Comparison of ENCODE assay signal across 8 cellular contexts in the genomic region with DNA sequence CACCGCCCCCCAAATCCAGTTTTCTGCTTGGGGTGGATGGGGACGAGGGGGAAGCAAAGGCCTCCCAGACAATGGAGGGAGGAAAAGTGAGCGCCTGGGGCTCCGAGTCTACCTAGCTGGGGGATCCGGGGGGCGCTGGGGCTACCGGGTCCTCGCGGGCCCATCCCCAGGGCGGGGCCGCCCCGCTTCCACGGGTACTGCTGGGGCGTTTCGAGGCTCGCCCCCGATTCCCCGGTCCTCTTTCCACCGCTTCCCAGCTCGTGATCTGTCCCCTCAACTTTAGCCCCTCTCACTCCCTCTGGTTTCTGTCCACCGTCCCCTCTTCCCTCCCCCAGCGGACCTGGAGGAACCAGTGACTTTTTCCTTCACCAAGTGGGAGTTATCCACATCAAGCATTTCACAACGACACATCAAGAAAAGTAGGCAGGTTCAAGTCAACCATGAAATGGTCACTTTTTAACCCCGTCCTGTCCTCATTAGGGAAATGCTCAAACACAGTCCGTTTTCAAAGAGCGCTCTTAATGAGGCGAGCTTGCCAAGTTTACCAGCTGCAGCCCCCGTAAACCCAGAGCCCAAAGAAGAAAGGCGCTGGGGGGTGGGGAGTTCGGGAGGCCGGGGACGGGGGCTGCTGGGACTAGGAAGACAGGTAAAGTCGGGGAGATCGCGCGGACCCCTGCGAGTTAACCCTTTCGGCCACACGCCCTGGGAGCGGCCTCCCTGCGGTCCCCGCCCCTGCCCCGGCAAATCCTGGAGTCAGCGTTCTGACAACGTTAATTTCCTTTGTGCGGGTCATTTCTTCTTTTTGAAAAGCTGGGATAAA. TPM values are rescaled to one million over a fixed set of nuclear protein-coding genes. Genes with fewer than 3 reads are reported as not detected.
DNase-seq lines count a peak whose midpoint lies in the region; ATAC-seq lines count a peak whose summit lies in the region.

No MANE protein-coding gene starts in this region.

- peak overlapping the region; percentile 63 to 85 for H3K4me3 ChIP-seq in esophagus (ENCODE audit: low read depth in 1 of 2, low read length in 2 of 2)
- H3K4me3 ChIP-seq in muscle layer of duodenum (ENCODE audit: low read depth in 1 of 2, low read length in 2 of 2): peak overlapping the region; percentile 70 to 78

- H3K27ac Mint-ChIP-seq in activated CD8-positive, alpha-beta memory T cell treated with anti-CD3 and anti-CD28 coated beads, Interleukin-2, amount 10 ng/mL, durations not matched to agents 7 days and 5 days: no peak overlapping the region

- peak overlapping the region; percentile 62 for H3K4me3 Mint-ChIP-seq in activated CD8-positive, alpha-beta memory T cell treated with anti-CD3 and anti-CD28 coated beads, Interleukin-2, amount 10 ng/mL, durations not matched to agents 7 days and 5 days

- WGBS in esophagus, 2 donors: 5 to 10% methylated on average over 44 to 46 of the region's 46 CpGs

- peaks cover 0 to 2% of the 10 kb centered on the region in 2 donors for H3K4me1 ChIP-seq in esophagus (ENCODE audit: control insufficient read depth in 2 of 2, insufficient read depth in 2 of 2, low read length in 1 of 2)
- H3K4me1 ChIP-seq in muscle layer of duodenum (ENCODE audit: control insufficient read depth in 1 of 2, insufficient read depth in 2 of 2, low read length in 2 of 2): peaks cover 0 to 31% of the 10 kb centered on the region in 2 donors

- peaks cover 27% of the 10 kb centered on the region for H3K4me1 Mint-ChIP-seq in activated CD8-positive, alpha-beta memory T cell treated with anti-CD3 and anti-CD28 coated beads, Interleukin-2, amount 10 ng/mL, durations not matched to agents 7 days and 5 days

- H3K9me3 ChIP-seq in esophagus (ENCODE audit: control insufficient read depth in 2 of 2, insufficient read depth in 1 of 2, low read depth in 1 of 2, low read length in 1 of 2) (no peaks in the 10 kb centered on the region), muscle layer of duodenum (ENCODE audit: control insufficient read depth in 1 of 2, low read length in 2 of 2) (no peaks in the 10 kb centered on the region)

- H3K27me3 ChIP-seq in esophagus (ENCODE audit: control insufficient read depth in 1 of 2, insufficient read depth in 2 of 2, low read length in 2 of 2): no peaks in the 10 kb centered on the region
- H3K27me3 ChIP-seq in muscle layer of duodenum (ENCODE audit: low read depth, low read length): no peaks in the 10 kb centered on the region

- no peak for DNase-seq in activated CD8-positive, alpha-beta memory T cell treated with anti-CD3 and anti-CD28 coated beads, Interleukin-2, amount 10 ng/mL, durations not matched to agents 7 days and 5 days
- no peak for DNase-seq in activated CD8-positive, alpha-beta memory T cell treated with anti-CD3 and anti-CD28 coated beads, Interleukin-2, amount 50 U/mL, for 4 hours
- DNase-seq in SK-MEL-5 (ENCODE audit: low read depth, low spot score): peak; percentile 28
- no peak for DNase-seq in stimulated activated CD4-positive, alpha-beta T cell treated with anti-CD3 and anti-CD28 coated beads, Interleukin-1b, Interleukin-23, amount 100 ng/mL, for 48 hours

- peaks cover 3% of the 10 kb centered on the region for H3K36me3 Mint-ChIP-seq in activated CD8-positive, alpha-beta memory T cell treated with anti-CD3 and anti-CD28 coated beads, Interleukin-2, amount 10 ng/mL, durations not matched to agents 7 days and 5 days

- CTCF ChIA-PET in activated CD8-positive, alpha-beta memory T cell treated with anti-CD3 and anti-CD28 coated beads, Interleukin-2, amount 10 ng/mL, durations not matched to agents 7 days and 5 days (lab: Charles Lee): no interaction called here

- no peaks in the 10 kb centered on the region for H3K9me3 Mint-ChIP-seq in activated CD8-positive, alpha-beta memory T cell treated with anti-CD3 and anti-CD28 coated beads, Interleukin-2, amount 10 ng/mL, durations not matched to agents 7 days and 5 days (ENCODE audit: low read depth)

- no peak for ATAC-seq in activated CD8-positive, alpha-beta memory T cell treated with anti-CD3 and anti-CD28 coated beads, Interleukin-2, amount 10 ng/mL, durations not matched to agents 7 days and 5 days
- ATAC-seq in GM21786 (IDR thresholded peaks at IDR 0.05; ENCODE audit: unreplicated experiment) (no peak), GM18519 (IDR thresholded peaks at IDR 0.05; ENCODE audit: low FRiP score, unreplicated experiment) (no peak)

- peaks cover 75% of the 10 kb centered on the region for H3K27me3 Mint-ChIP-seq in activated CD8-positive, alpha-beta memory T cell treated with anti-CD3 and anti-CD28 coated beads, Interleukin-2, amount 10 ng/mL, durations not matched to agents 7 days and 5 days

- H3K27ac ChIP-seq in esophagus (ENCODE audit: low read depth in 2 of 2, low read length in 1 of 2) (peak overlapping the region; percentile 95 to 98), muscle layer of duodenum (ENCODE audit: low read length) (peak overlapping the region; percentile 78)

- H3K36me3 ChIP-seq in esophagus (ENCODE audit: control insufficient read depth in 2 of 2, insufficient read depth in 2 of 2, low read length in 1 of 2) (no peaks in the 10 kb centered on the region), muscle layer of duodenum (ENCODE audit: control insufficient read depth in 1 of 2, insufficient read depth in 2 of 2, low read length in 2 of 2) (no peaks in the 10 kb centered on the region)

- in situ Hi-C loops in SK-MEL-5 (cut with HindIII; ENCODE audit: low pct_unique_long_range_greater_than_20kb, low sequenced_read_pairs): no loop called here

RNA-seq across cellular contexts. Expression of a gene that starts 2.0 kb away (rescaled TPM):
- total RNA-seq in activated CD8-positive, alpha-beta memory T cell treated with anti-CD3 and anti-CD28 coated beads, Interleukin-2, amount 10 ng/mL, durations not matched to agents 7 days and 5 days: not detected
- 11.7 and 15.4 TPM in 2 replicates for total RNA-seq in SK-MEL-5 (2014; rRNA removed; shearing (Covaris generic))
- polyA plus RNA-seq in SK-MEL-5 (2015; cell fraction: cytosol; rRNA removed): 7.4 and 15.1 TPM in 2 replicates
- polyA plus RNA-seq in SK-MEL-5 (2015; cell fraction: nucleus; rRNA removed): 12.2 and 12.3 TPM in 2 replicates
- 1 to 10 TPM; 4.0 to 6.6 TPM for polyA plus RNA-seq in esophagus

Comparison
In these comparisons a context has a peak if more than half of its experiments do, and no peak if none do; other contexts are left out.
1. RNA of a gene that starts 2.0 kb away (total RNA-seq): 11.7 to 15.4 TPM in SK-MEL-5; not detected in activated CD8-positive, alpha-beta memory T cell treated with anti-CD3 and anti-CD28 coated beads, Interleukin-2, amount 10 ng/mL, durations not matched to agents 7 days and 5 days; every median in the first group is over 10 times any median in the second.